ENCODE assay signal across 8 cellular contexts in the genomic region with DNA sequence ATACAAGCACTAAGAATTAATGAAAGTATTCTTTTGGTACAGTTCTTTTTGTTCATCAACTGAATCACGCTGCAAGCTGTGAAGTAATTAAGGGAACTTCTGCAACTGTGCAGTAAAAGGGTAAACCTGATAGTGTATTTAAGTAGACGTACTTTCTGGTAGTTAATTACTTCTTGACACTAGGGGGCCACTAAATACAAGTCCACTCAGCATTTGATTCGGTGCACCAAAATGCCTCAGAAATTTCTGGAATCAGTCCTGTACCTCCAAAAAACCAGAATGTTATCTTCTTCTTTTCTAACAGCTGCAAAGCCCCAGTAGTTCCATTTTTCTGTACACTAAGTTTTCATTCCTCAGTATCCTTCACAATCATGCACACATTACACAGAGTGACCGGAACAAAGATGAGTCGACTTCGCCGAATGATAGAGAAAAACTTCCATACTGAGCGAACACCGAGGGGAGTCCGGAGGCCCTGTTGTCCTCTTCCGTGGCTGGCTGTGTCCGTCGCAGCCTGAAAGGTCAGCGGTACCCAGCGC. TPM values are rescaled to one million over a fixed set of nuclear protein-coding genes. Genes with fewer than 3 reads are reported as not detected.
DNase-seq lines count a peak whose midpoint lies in the region; ATAC-seq and TF ChIP-seq lines count a peak whose summit lies in the region.

No MANE protein-coding gene starts in this region.

- intact Hi-C loops in left cardiac atrium (cut with DNase I): loop anchor here (2.0 to 10.0 kb wide), 2 partner anchors 148 to 152 kb away; no protein-coding TSS in a partner anchor

- peaks cover 60% of the 10 kb centered on the region for H3K4me1 Mint-ChIP-seq in activated naive CD8-positive, alpha-beta T cell treated with anti-CD3 and anti-CD28 coated beads, Interleukin-2, amount 50 U/mL, for 24 hours

- peaks cover 13% of the 10 kb centered on the region for H3K4me1 ChIP-seq in rectal smooth muscle tissue (ENCODE audit: control insufficient read depth, insufficient read depth, low read length)

- no peaks in the 10 kb centered on the region for H3K27me3 Mint-ChIP-seq in activated naive CD8-positive, alpha-beta T cell treated with anti-CD3 and anti-CD28 coated beads, Interleukin-2, amount 50 U/mL, for 24 hours

- in situ Hi-C loops in GM13976 (cut with MboI; ENCODE audit: low sequenced_read_pairs, unreplicated experiment): no loop called here

- DNase-seq in AG20443 (ENCODE audit: low spot score) (peak; percentile 44), GM13976 (ENCODE audit: low spot score) (peak; percentile 77), NCI-H226 (peak; percentile 26), left cardiac atrium (no peak), NCI-H2107 treated with DMSO at 0.1 percent for 48 hours (lab: John Stamatoyannopoulos, UW; ENCODE audit: unreplicated experiment) (no peak)
- DNase-seq in activated naive CD8-positive, alpha-beta T cell treated with anti-CD3 and anti-CD28 coated beads, Interleukin-2, amount 50 U/mL, for 24 hours: no peak

- H3K27ac Mint-ChIP-seq in activated naive CD8-positive, alpha-beta T cell treated with anti-CD3 and anti-CD28 coated beads, Interleukin-2, amount 50 U/mL, for 24 hours: peak overlapping the region; percentile 99

- H3K9me3 Mint-ChIP-seq in activated naive CD8-positive, alpha-beta T cell treated with anti-CD3 and anti-CD28 coated beads, Interleukin-2, amount 50 U/mL, for 24 hours: no peaks in the 10 kb centered on the region

- peak overlapping the region; percentile 67 for H3K27ac ChIP-seq in rectal smooth muscle tissue (ENCODE audit: low read depth, low read length)

- peak overlapping the region; percentile 100 for H3K4me3 ChIP-seq in rectal smooth muscle tissue (ENCODE audit: low read length)

- H3K4me3 Mint-ChIP-seq in activated naive CD8-positive, alpha-beta T cell treated with anti-CD3 and anti-CD28 coated beads, Interleukin-2, amount 50 U/mL, for 24 hours: peak overlapping the region; percentile 100

- peak overlapping the region; percentile 94 for H3K9ac ChIP-seq in rectal smooth muscle tissue (ENCODE audit: low read length)

- TF ChIP-seq CTCF in GM13976 (IDR thresholded peaks at IDR 0.05; ENCODE audit: borderline replicate concordance, control extremely low read depth, extremely low read depth, insufficient read depth, missing control alignments): peak; percentile 48

- no peaks in the 10 kb centered on the region for H3K27me3 ChIP-seq in rectal smooth muscle tissue (ENCODE audit: control insufficient read depth, insufficient read depth, low read length)

- ATAC-seq in HG02943 (IDR thresholded peaks at IDR 0.05; ENCODE audit: low read depth, unreplicated experiment): peak; percentile 55
- peak; percentile 37 for ATAC-seq in activated naive CD8-positive, alpha-beta T cell treated with anti-CD3 and anti-CD28 coated beads, Interleukin-2, amount 50 U/mL, for 24 hours
- ATAC-seq in left cardiac atrium: peak; percentile 67 to 73

- H3K36me3 Mint-ChIP-seq in activated naive CD8-positive, alpha-beta T cell treated with anti-CD3 and anti-CD28 coated beads, Interleukin-2, amount 50 U/mL, for 24 hours (ENCODE audit: low read depth): peaks cover 41% of the 10 kb centered on the region

- peaks cover 4% of the 10 kb centered on the region for H3K36me3 ChIP-seq in rectal smooth muscle tissue (ENCODE audit: control insufficient read depth, insufficient read depth, low read length)

RNA-seq across cellular contexts. Expression of a gene that starts 0.5 kb away (rescaled TPM):
- total RNA-seq in left cardiac atrium: 10 to 100 TPM; 24.8 to 27.8 TPM

RNA-seq across cellular contexts. Expression of a gene that starts 0.6 kb away (rescaled TPM):
- total RNA-seq in left cardiac atrium: 10 to 100 TPM; 42.1 to 71.8 TPM

Comparison
In these comparisons a context has a peak if more than half of its experiments do, and no peak if none do; other contexts are left out.
1. DNase-seq: peak in AG20443 (single experiment), GM13976 (single experiment) and NCI-H226 (single experiment); none in activated naive CD8-positive, alpha-beta T cell treated with anti-CD3 and anti-CD28 coated beads, Interleukin-2, amount 50 U/mL, for 24 hours (single experiment), left cardiac atrium (single experiment) and NCI-H2107 treated with DMSO at 0.1 percent for 48 hours (single experiment).
2. Peak in every context shown above with its lines, with median percentiles within 50 percentile points of each other: ATAC-seq.